1 cellular context compared by ENCODE assay signal in the genomic region with DNA sequence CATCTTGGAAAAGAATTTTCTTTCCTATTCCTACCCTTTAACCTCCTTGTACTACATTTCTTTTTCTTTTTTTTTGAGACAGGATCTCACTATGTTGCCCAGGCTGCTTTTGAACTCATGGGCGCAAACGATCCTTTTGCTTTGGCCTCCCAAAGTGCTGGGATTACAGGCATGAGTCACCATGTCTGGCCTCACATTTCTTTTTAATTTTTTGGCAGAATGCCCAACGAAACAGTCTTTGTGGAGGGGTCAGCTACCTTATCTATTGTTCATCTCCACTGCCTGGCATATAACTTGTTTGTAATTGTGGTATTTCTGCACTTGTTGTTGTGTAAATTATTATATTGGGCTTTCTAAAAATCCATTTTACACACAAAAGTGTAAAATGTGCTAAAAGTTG.
TF ChIP-seq lines count a peak whose summit lies in the region.

No MANE protein-coding gene starts in this region.

TF ChIP-seq in HepG2, 621 proteins besides CTCF, POLR2A, EP300 and RAD21 (continued from another document):
- TF ChIP-seq ZNF484 (CRISPR knock-in tag; IDR thresholded peaks at IDR 0.05; ENCODE audit: borderline replicate concordance, low read depth) (no peak), FOSL2 (CRISPR knock-in tag; IDR thresholded peaks at IDR 0.05) (peak; percentile 63)
